1 cellular context compared by ENCODE assay signal in genomic region chr19:55389386-55390317, GRCh38.
TF ChIP-seq lines count a peak whose summit lies in the region.

No MANE protein-coding gene starts in this region.

TF ChIP-seq in GM23338, 12 proteins besides CTCF, POLR2A, EP300 and RAD21:
- no peak for TF ChIP-seq REST (IDR thresholded peaks at IDR 0.05; ENCODE audit: unreplicated experiment)
- TF ChIP-seq POLR2AphosphoS5 (IDR thresholded peaks at IDR 0.05; ENCODE audit: low read depth): peak; percentile 54
- TF ChIP-seq ZNF114 (CRISPR knock-in tag; IDR thresholded peaks at IDR 0.05): no peak
- no peak for TF ChIP-seq EZH2 (IDR thresholded peaks at IDR 0.05; ENCODE audit: low read depth, unreplicated experiment)
- no peak for TF ChIP-seq NANOG (IDR thresholded peaks at IDR 0.05; ENCODE audit: borderline replicate concordance)
- no peak for TF ChIP-seq JUNB (IDR thresholded peaks at IDR 0.05; ENCODE audit: unreplicated experiment)
- TF ChIP-seq ZNF462 (CRISPR knock-in tag; IDR thresholded peaks at IDR 0.05): no peak
- no peak for TF ChIP-seq EZH2phosphoT487 (IDR thresholded peaks at IDR 0.05; ENCODE audit: unreplicated experiment)
- no peak for TF ChIP-seq CREB1 (CRISPR knock-in tag; IDR thresholded peaks at IDR 0.05; ENCODE audit: low read depth)
